In the genomic region with DNA sequence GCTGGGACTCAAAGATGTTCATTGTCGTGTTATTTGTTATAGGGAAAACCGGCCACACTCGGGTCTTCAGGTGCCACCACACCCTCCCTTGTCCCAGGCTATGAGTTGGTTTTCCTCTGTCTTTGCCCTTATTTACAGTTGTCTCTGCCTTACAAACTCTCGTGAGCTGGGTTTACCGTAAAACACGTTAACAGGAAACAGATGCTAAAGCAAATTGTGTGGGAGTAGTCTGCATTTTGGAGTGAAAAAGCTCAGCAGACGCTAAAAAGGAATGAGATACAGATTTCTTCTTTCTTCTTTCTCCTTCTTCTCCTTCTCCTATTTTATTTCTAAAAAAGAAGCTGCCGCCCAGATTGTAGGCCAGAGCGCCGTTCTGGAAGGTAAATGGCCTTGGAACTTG, we compare ENCODE assay signal across 24 cellular contexts. TPM values are rescaled to one million over a fixed set of nuclear protein-coding genes. Genes with fewer than 3 reads are reported as not detected.
"Had no signal": no experiment of that assay in that cellular context is flagged by ENCODE, and none has a peak within 500 bp of the region (broad histone marks: within the 10 kb centered on the region; RNA-seq: fewer than 3 reads in every experiment).

No MANE protein-coding gene starts in this region.

- DNase-seq: activated CD4-positive, alpha-beta T cell treated with anti-CD3 and anti-CD28 coated beads, Interleukin-2, amount 50 U/mL, for 4 hours; activated CD8-positive, alpha-beta memory T cell treated with anti-CD3 and anti-CD28 coated beads, Interleukin-2, amount 50 U/mL, for 48 hours; activated naive CD4-positive, alpha-beta T cell; activated T-cell treated with anti-CD3 and anti-CD28 coated beads, Interleukin-2, amount 50 U/mL, for 4 hours; adrenal gland; dorsolateral prefrontal cortex; effector memory CD8-positive, alpha-beta T cell; esophagus squamous epithelium; foreskin keratinocyte; immature natural killer cell; left lung; naive thymus-derived CD8-positive, alpha-beta T cell; retina; sigmoid colon; stimulated activated CD4-positive, alpha-beta T cell treated with anti-CD3 and anti-CD28 coated beads, Interleukin-2, amount 100 ng/mL, for 48 hours; stimulated activated naive CD4-positive, alpha-beta T cell; T-helper 1 cell; testis; trophoblast cell had no signal

- H3K27ac ChIP-seq: adrenal gland, breast epithelium, dorsolateral prefrontal cortex, esophagus squamous epithelium, foreskin keratinocyte, left lung, sigmoid colon, testis had no signal

- H3K4me3 ChIP-seq: adrenal gland, breast epithelium, dorsolateral prefrontal cortex, esophagus squamous epithelium, left lung, lung, sigmoid colon, testis had no signal

- ATAC-seq: activated T-cell treated with anti-CD3 and anti-CD28 coated beads, Interleukin-2, amount 50 U/mL, for 4 hours; effector memory CD8-positive, alpha-beta T cell; foreskin keratinocyte; left lung; naive thymus-derived CD8-positive, alpha-beta T cell had no signal

- H3K4me1 ChIP-seq: adrenal gland, breast epithelium, left lung, testis had no signal

- H3K9me3 ChIP-seq: adrenal gland, breast epithelium, esophagus squamous epithelium, left lung, sigmoid colon, testis had no signal

- H3K27me3 ChIP-seq: adrenal gland, breast epithelium, dorsolateral prefrontal cortex, esophagus squamous epithelium, foreskin keratinocyte, sigmoid colon, testis had no signal

- H3K36me3 ChIP-seq: adrenal gland, breast epithelium, esophagus squamous epithelium, left lung, sigmoid colon had no signal

RNA-seq across cellular contexts. Expression of a gene that starts 52.0 kb away (rescaled TPM):
- total RNA-seq: activated CD8-positive, alpha-beta memory T cell treated with anti-CD3 and anti-CD28 coated beads for 36 hours; activated T-cell treated with anti-CD3 and anti-CD28 coated beads, Interleukin-2, amount 50 U/mL, for 4 hours; activated T-helper 2 cell treated with anti-CD3 and anti-CD28 coated beads, Interferon-gamma antibody, Interleukin-2, Interleukin-4, amounts not matched to agents 10 μg/mL and 5 μg/mL and 100 μg/mL, durations not matched to agents 14 hours and 24 hours and 36 hours; naive thymus-derived CD8-positive, alpha-beta T cell; progenitor cell of endocrine pancreas had no signal
